ENCODE assay signal across 1 cellular context in the genomic region with DNA sequence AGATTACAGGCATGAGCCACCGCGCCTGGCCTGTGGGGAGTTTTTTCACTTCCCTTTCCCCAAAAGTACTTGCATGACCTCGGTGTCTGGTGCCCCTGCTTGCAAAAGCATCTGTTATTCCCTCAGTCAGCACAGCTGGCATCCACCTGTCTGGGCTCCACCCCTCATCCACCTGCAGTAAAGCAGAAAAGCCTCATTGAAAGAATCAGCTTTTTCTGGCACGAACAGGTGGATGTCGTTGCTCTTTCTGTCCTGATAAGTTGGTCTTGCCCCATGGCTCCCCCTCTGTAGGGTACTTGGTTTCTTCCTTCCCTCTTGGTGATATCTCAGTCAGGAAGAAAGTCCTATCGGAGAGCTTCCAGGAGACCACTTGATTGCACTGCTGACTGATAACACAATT.
TF ChIP-seq lines count a peak whose summit lies in the region.

No MANE protein-coding gene starts in this region.

TF ChIP-seq in HEK293, 187 proteins besides CTCF, POLR2A, EP300 and RAD21 (continued from another document):
- TF ChIP-seq PRDM10 (tag by site-specific recombination; IDR thresholded peaks at IDR 0.05) (peak; percentile 99), ZEB2 (tag by site-specific recombination; IDR thresholded peaks at IDR 0.05) (no peak), ZFP41 (tag by site-specific recombination; IDR thresholded peaks at IDR 0.05; ENCODE audit: borderline replicate concordance) (no peak)
